8 cellular contexts compared by ENCODE assay signal in genomic region chr12:47741340-47741703, GRCh38. TPM values are rescaled to one million over a fixed set of nuclear protein-coding genes. Genes with fewer than 3 reads are reported as not detected.
DNase-seq lines count a peak whose midpoint lies in the region; ATAC-seq and TF ChIP-seq lines count a peak whose summit lies in the region.

No MANE protein-coding gene starts in this region.

- no peak for TF ChIP-seq POLR2A in sigmoid colon (IDR thresholded peaks at IDR 0.05)

- no peak for TF ChIP-seq EP300 in sigmoid colon (IDR thresholded peaks at IDR 0.05)

- intact Hi-C loops in sigmoid colon (cut with DNase I): no loop called here

- no peaks in the 10 kb centered on the region for H3K9me3 ChIP-seq in sigmoid colon

- ATAC-seq in GM21529 (IDR thresholded peaks at IDR 0.05; ENCODE audit: unreplicated experiment): no peak
- no peak for ATAC-seq in HG02884 (IDR thresholded peaks at IDR 0.05; ENCODE audit: unreplicated experiment)

- peaks cover 0 to 33% (median 25%) of the 10 kb centered on the region in 4 donors for H3K4me1 ChIP-seq in sigmoid colon

- DNase-seq in NCI-H1417 (lab: John Stamatoyannopoulos, UW) (peak; percentile 49 to 96 (median 85)), NCI-H1417 treated with DMSO at 0.1 percent for 48 hours (lab: John Stamatoyannopoulos, UW) (no peak), NCI-H2196 treated with DMSO at 0.1 percent for 48 hours (lab: John Stamatoyannopoulos, UW; ENCODE audit: unreplicated experiment) (peak; percentile 89), foreskin melanocyte (peak; percentile 89), sigmoid colon (peak; percentile 90)
- DNase-seq in activated CD8-positive, alpha-beta memory T cell treated with anti-CD3 and anti-CD28 coated beads for 24 hours: peak; percentile 76

- peak overlapping the region in 1 of 4 donors; percentile 60 for H3K27ac ChIP-seq in sigmoid colon

- no peaks in the 10 kb centered on the region for H3K27me3 ChIP-seq in sigmoid colon

- 7 to 11% methylated on average over 4 of the region's 4 CpGs for WGBS in sigmoid colon, 2 donors

- no peak for TF ChIP-seq CTCF in sigmoid colon (IDR thresholded peaks at IDR 0.05)

- H3K4me3 ChIP-seq in sigmoid colon: no peak overlapping the region

- no peaks in the 10 kb centered on the region for H3K36me3 ChIP-seq in sigmoid colon

RNA-seq across cellular contexts. Expression of gene ENDOU, which starts 16.0 kb away (rescaled TPM):
- total RNA-seq in sigmoid colon: 1 to 10 TPM in 1 of 4 donors, under 1 TPM in 2, not detected in 1; 0.36 to 1.6 (median 0.49) TPM
- polyA plus RNA-seq in sigmoid colon: under 1 TPM in 1 of 3 donors, not detected in 2; 0.25 TPM

RNA-seq across cellular contexts. Expression of gene RAPGEF3, which starts 17.4 kb away (rescaled TPM):
- 10 to 100 TPM; 13.8 to 36.8 (median 14.6) TPM for total RNA-seq in sigmoid colon
- 10 to 100 TPM in 1 of 3 donors, 1 to 10 TPM in 2; 3.9 to 16.2 (median 4.2) TPM for polyA plus RNA-seq in sigmoid colon

RNA-seq across cellular contexts. Expression of gene SLC48A1, which starts 31.7 kb away (rescaled TPM):
- 10 to 100 TPM; 30.3 to 46.6 (median 32.2) TPM for total RNA-seq in sigmoid colon
- polyA plus RNA-seq in sigmoid colon: 10 to 100 TPM in 2 of 3 donors, 1 to 10 TPM in 1; 6.9 to 14.2 (median 12.0) TPM

RNA-seq across cellular contexts. Expression of gene RPAP3, which starts 35.5 kb away (rescaled TPM):
- 10 to 100 TPM; 21.0 to 29.3 (median 25.6) TPM for total RNA-seq in sigmoid colon
- 10 to 100 TPM in 2 of 3 donors, 1 to 10 TPM in 1; 6.7 to 14.5 (median 10.2) TPM for polyA plus RNA-seq in sigmoid colon
